ENCODE assay signal across 3 cellular contexts in genomic region chr9:93004561-93004960, GRCh38.
TF ChIP-seq lines count a peak whose summit lies in the region.

No MANE protein-coding gene starts in this region.

TF ChIP-seq in HepG2, 621 proteins besides CTCF, POLR2A, EP300 and RAD21:
- TF ChIP-seq ZSCAN5A (CRISPR knock-in tag; IDR thresholded peaks at IDR 0.05; ENCODE audit: borderline replicate concordance) (no peak), TFDP1 (CRISPR knock-in tag; IDR thresholded peaks at IDR 0.05; ENCODE audit: borderline replicate concordance) (no peak), ZNF766 (CRISPR knock-in tag; IDR thresholded peaks at IDR 0.05; ENCODE audit: borderline replicate concordance) (no peak), TBX2 (CRISPR knock-in tag; IDR thresholded peaks at IDR 0.05; ENCODE audit: borderline replicate concordance) (no peak), FOXJ3 (CRISPR knock-in tag; IDR thresholded peaks at IDR 0.05; ENCODE audit: borderline replicate concordance) (no peak), DNMT3B (CRISPR knock-in tag; conservative IDR thresholded peaks at IDR 0.05) (no peak)

TF ChIP-seq in GM23338, 12 proteins besides CTCF, POLR2A, EP300 and RAD21 (continues in another document):
- TF ChIP-seq CREB1 (CRISPR knock-in tag; IDR thresholded peaks at IDR 0.05; ENCODE audit: low read depth), result no peak
- TF ChIP-seq ZNF462 (CRISPR knock-in tag; IDR thresholded peaks at IDR 0.05), result no peak
- no peak for TF ChIP-seq ETS1 (IDR thresholded peaks at IDR 0.05)
- no peak for TF ChIP-seq JUNB (IDR thresholded peaks at IDR 0.05; ENCODE audit: unreplicated experiment)
- no peak for TF ChIP-seq ZNF331 (CRISPR knock-in tag; IDR thresholded peaks at IDR 0.05; ENCODE audit: low read depth)
- TF ChIP-seq POLR2AphosphoS5 (IDR thresholded peaks at IDR 0.05; ENCODE audit: low read depth), result no peak
- no peak for TF ChIP-seq ZNF114 (CRISPR knock-in tag; IDR thresholded peaks at IDR 0.05)
- no peak for TF ChIP-seq NANOG (IDR thresholded peaks at IDR 0.05; ENCODE audit: borderline replicate concordance)
- TF ChIP-seq STAT1 (IDR thresholded peaks at IDR 0.05; ENCODE audit: unreplicated experiment), result no peak
- no peak for TF ChIP-seq REST (IDR thresholded peaks at IDR 0.05; ENCODE audit: unreplicated experiment)

TF ChIP-seq in H1, 55 proteins besides CTCF, POLR2A, EP300 and RAD21:
- TF ChIP-seq TAF7 (optimal IDR thresholded peaks at IDR 0.05; ENCODE audit: borderline replicate concordance, low read depth, low read length) (no peak), MAX (IDR thresholded peaks at IDR 0.05) (no peak), TCF12 (IDR thresholded peaks at IDR 0.05; ENCODE audit: low read depth, low read length) (no peak)
TF ChIP-seq in H1: peak in this region for 0.
